In genomic region chr9:132949709-132950108, GRCh38 we compare ENCODE assay signal across 3 cellular contexts.
A peak's percentile ranks its signal among the peaks of the same experiment; 100 is the strongest.
TF ChIP-seq lines count a peak whose summit lies in the region.

No MANE protein-coding gene starts in this region.

TF ChIP-seq in HEK293, 187 proteins besides CTCF, POLR2A, EP300 and RAD21:
- TF ChIP-seq ZNF121 (tag by site-specific recombination; IDR thresholded peaks at IDR 0.05), result peak; percentile 87
- no peak for TF ChIP-seq ZBTB7A (tag by site-specific recombination; IDR thresholded peaks at IDR 0.05; ENCODE audit: low read depth)

TF ChIP-seq in K562, 482 proteins besides CTCF, POLR2A, EP300 and RAD21:
- TF ChIP-seq, protein P1, sequence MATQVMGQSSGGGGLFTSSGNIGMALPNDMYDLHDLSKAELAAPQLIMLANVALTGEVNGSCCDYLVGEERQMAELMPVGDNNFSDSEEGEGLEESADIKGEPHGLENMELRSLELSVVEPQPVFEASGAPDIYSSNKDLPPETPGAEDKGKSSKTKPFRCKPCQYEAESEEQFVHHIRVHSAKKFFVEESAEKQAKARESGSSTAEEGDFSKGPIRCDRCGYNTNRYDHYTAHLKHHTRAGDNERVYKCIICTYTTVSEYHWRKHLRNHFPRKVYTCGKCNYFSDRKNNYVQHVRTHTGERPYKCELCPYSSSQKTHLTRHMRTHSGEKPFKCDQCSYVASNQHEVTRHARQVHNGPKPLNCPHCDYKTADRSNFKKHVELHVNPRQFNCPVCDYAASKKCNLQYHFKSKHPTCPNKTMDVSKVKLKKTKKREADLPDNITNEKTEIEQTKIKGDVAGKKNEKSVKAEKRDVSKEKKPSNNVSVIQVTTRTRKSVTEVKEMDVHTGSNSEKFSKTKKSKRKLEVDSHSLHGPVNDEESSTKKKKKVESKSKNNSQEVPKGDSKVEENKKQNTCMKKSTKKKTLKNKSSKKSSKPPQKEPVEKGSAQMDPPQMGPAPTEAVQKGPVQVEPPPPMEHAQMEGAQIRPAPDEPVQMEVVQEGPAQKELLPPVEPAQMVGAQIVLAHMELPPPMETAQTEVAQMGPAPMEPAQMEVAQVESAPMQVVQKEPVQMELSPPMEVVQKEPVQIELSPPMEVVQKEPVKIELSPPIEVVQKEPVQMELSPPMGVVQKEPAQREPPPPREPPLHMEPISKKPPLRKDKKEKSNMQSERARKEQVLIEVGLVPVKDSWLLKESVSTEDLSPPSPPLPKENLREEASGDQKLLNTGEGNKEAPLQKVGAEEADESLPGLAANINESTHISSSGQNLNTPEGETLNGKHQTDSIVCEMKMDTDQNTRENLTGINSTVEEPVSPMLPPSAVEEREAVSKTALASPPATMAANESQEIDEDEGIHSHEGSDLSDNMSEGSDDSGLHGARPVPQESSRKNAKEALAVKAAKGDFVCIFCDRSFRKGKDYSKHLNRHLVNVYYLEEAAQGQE (CRISPR knock-in tag; IDR thresholded peaks at IDR 0.05; ENCODE audit: low read depth), result no peak
- peak; percentile 82 for TF ChIP-seq ZNF121 (CRISPR knock-in tag; conservative IDR thresholded peaks at IDR 0.05)
- TF ChIP-seq, protein P2, sequence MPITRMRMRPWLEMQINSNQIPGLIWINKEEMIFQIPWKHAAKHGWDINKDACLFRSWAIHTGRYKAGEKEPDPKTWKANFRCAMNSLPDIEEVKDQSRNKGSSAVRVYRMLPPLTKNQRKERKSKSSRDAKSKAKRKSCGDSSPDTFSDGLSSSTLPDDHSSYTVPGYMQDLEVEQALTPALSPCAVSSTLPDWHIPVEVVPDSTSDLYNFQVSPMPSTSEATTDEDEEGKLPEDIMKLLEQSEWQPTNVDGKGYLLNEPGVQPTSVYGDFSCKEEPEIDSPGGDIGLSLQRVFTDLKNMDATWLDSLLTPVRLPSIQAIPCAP (CRISPR knock-in tag; IDR thresholded peaks at IDR 0.05; ENCODE audit: borderline replicate concordance), result no peak
- no peak for TF ChIP-seq TCF7L2 (IDR thresholded peaks at IDR 0.05; ENCODE audit: low read depth, low read length)
- no peak for TF ChIP-seq ATF7 (IDR thresholded peaks at IDR 0.05)
- TF ChIP-seq RBM25 (IDR thresholded peaks at IDR 0.05; ENCODE audit: low read depth, low read length, severe bottlenecking), result peak; percentile 6
- no peak for TF ChIP-seq ZNF408 (CRISPR knock-in tag; IDR thresholded peaks at IDR 0.05; ENCODE audit: low read depth)
- no peak for TF ChIP-seq ZKSCAN3 (CRISPR knock-in tag; IDR thresholded peaks at IDR 0.05)

TF ChIP-seq in HepG2, 621 proteins besides CTCF, POLR2A, EP300 and RAD21:
- TF ChIP-seq MED1 (CRISPR knock-in tag; IDR thresholded peaks at IDR 0.05) (no peak), ZNF121 (CRISPR knock-in tag; IDR thresholded peaks at IDR 0.05) (peak; percentile 64; the same call in 1 of the 2 replicates)
TF ChIP-seq in HepG2: peak in this region for 1.
